ENCODE assay signal across 11 cellular contexts in the genomic region with DNA sequence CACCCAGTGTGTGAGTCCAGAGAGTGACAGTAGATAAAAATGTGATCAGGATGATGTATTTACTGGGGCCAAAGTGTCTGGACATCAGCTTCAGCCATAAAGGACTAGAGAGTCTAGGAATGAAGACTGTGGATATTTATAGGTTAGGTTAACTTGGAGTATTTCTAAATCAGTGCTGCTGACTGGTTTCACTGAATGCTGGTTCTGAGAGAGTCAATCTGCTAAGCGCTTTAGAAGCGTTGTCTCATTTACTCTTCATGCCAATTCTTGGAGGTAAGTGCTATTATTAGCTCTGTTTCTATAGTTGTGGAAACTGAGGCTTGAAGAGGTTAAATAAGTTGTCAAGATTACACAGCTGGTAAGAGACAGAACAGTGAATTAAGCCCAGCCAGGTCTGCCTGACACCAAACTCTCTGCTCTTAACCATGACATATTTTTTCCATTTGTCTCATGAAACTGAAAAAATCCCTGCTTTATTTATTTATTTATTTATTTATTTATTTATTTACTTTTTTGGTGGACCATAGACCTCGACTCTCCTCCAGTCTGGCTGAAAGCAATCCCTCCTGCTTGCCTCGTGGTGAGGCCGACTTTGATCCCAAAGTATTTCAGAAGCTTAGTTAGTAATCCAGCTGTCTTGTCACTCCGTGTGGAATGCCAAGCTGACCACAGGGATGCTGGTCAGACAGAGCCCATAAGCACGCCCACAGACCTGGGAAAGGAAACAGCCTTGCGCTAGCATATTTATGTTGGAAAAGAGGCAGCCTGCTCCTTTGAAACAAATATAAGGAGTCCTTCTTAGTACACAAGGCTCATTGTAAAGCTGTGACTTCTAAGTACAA. TPM values are rescaled to one million over a fixed set of nuclear protein-coding genes. Genes with fewer than 3 reads are reported as not detected.
A peak's percentile ranks its signal among the peaks of the same experiment; 100 is the strongest.
DNase-seq lines count a peak whose midpoint lies in the region; ATAC-seq and TF ChIP-seq lines count a peak whose summit lies in the region.
"Had no signal": no experiment of that assay in that cellular context is flagged by ENCODE, and none has a peak within 500 bp of the region (broad histone marks: within the 10 kb centered on the region; RNA-seq: fewer than 3 reads in every experiment).

No MANE protein-coding gene starts in this region.

- no peak for TF ChIP-seq CTCF in AG04449 (IDR thresholded peaks at IDR 0.05; ENCODE audit: insufficient read depth, low read length, missing control alignments)

- ATAC-seq in HG03378 (IDR thresholded peaks at IDR 0.05; ENCODE audit: unreplicated experiment), result no peak
- no peak for ATAC-seq in HG02610 (IDR thresholded peaks at IDR 0.05; ENCODE audit: unreplicated experiment)

- DNase-seq in AG04449 (ENCODE audit: low read depth, low spot score) (peak; percentile 91), NCI-H82 (lab: John Stamatoyannopoulos, UW) (peak; percentile 57), epidermal melanocyte (ENCODE audit: insufficient read length, low spot score) (peak; percentile 27), NCI-H2081 treated with DMSO at 0.1 percent for 48 hours (lab: John Stamatoyannopoulos, UW) (no peak), NCI-H510A (lab: John Stamatoyannopoulos, UW) (no peak)
- DNase-seq: activated CD4-positive, alpha-beta T cell treated with anti-CD3 and anti-CD28 coated beads, Interleukin-2, amount 10 ng/mL, durations not matched to agents 7 days and 5 days; cortex of kidney; KBM-7 had no signal

- peaks cover 15% of the 10 kb centered on the region for H3K4me1 ChIP-seq in mesodermal cell (ENCODE audit: control insufficient read depth, insufficient read depth, low read length, poor library complexity, severe bottlenecking)

- no peaks in the 10 kb centered on the region for H3K36me3 ChIP-seq in mesodermal cell (ENCODE audit: control insufficient read depth, insufficient read depth, low read length)

- CTCF ChIA-PET in AG04449 (lab: Yijun Ruan, JAX), result no interaction called here

- peak overlapping the region; percentile 88 for H3K27ac ChIP-seq in mesodermal cell (ENCODE audit: low read depth, low read length, severe bottlenecking)

- 50 to 59% methylated on average over 7 of the region's 8 CpGs for WGBS in mesodermal cell (ENCODE audit: insufficient coverage in 2 of 2), 2 experiments

- no peaks in the 10 kb centered on the region for H3K9me3 ChIP-seq in mesodermal cell (ENCODE audit: control insufficient read depth, low read length)

- POLR2A ChIA-PET in AG04449 (lab: Yijun Ruan, JAX), result no interaction called here

- no peak overlapping the region for H3K4me3 ChIP-seq in AG04449 (ENCODE audit: low read depth, low read length)
- H3K4me3 ChIP-seq in mesodermal cell (ENCODE audit: extremely low read depth, insufficient read depth, low read length, poor library complexity, severe bottlenecking), result no peak overlapping the region

RNA-seq across cellular contexts. Expression of a gene that starts 16.8 kb away (rescaled TPM):
- polyA plus RNA-seq in mesodermal cell (2013, experiment 1 of 2), result not detected
- polyA plus RNA-seq in mesodermal cell (2013, experiment 2 of 2), result not detected

Comparison
In these comparisons a context has a peak if more than half of its experiments do, and no peak if none do; other contexts are left out.
1. DNase-seq: peak in AG04449 (single experiment), NCI-H82 (single experiment) and epidermal melanocyte (single experiment); none in NCI-H2081 treated with DMSO at 0.1 percent for 48 hours (single experiment) and NCI-H510A (single experiment).